Comparison of ENCODE assay signal across 1 cellular context in genomic region chr19:12937243-12938053, GRCh38.
TF ChIP-seq lines count a peak whose summit lies in the region.

No MANE protein-coding gene starts in this region.

TF ChIP-seq in H1, 55 proteins besides CTCF, POLR2A, EP300 and RAD21 (continued from another document):
- TF ChIP-seq TCF12 (IDR thresholded peaks at IDR 0.05; ENCODE audit: low read depth, low read length) (0 out of 2 replicates have a peak, but pooled peaks have one; percentile 35), USF2 (IDR thresholded peaks at IDR 0.05; ENCODE audit: low read length) (peak; percentile 85), POLR2AphosphoS5 (IDR thresholded peaks at IDR 0.05; ENCODE audit: low read depth, low read length) (no peak), SP2 (IDR thresholded peaks at IDR 0.05; ENCODE audit: low read length) (no peak), MAX (IDR thresholded peaks at IDR 0.05) (peak; percentile 80)
